8 cellular contexts compared by ENCODE assay signal in the genomic region with DNA sequence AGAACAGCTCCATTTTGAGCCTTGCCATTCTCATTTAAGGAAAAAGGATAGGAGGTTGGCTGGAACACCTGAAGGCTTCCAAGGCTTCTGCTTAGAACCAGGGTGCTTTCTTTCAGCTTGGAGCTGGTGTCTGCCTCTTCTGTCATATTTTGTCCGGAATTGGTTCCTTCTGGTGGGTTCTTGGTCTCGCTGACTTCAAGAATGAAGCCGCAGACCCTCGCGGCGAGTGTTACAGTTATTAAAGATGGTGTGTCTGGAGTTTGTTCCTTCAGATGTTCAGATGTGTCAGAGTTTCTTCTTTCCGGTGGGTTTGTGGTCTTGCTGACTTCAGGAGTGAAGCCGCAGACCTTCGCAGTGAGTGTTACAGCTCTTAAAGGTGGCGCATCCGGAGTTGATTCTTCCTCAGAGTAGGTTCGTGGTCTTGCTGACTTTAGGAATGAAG.
DNase-seq lines count a peak whose midpoint lies in the region; ATAC-seq and TF ChIP-seq lines count a peak whose summit lies in the region.
"Not testable (repeated sequence)": the region's sequence is repeated elsewhere in the genome, so short reads cannot be mapped to it uniquely, and the experiment has no call there.

No MANE protein-coding gene starts in this region.

- H3K36me3 ChIP-seq in CD8-positive, alpha-beta T cell (ENCODE audit: insufficient read depth, low read length): not testable (repeated sequence)

- not testable (repeated sequence) for H3K36me3 Mint-ChIP-seq in CD8-positive, alpha-beta T cell; T-cell; natural killer cell

- peaks cover 94% of the 10 kb centered on the region for H3K4me1 Mint-ChIP-seq in CD8-positive, alpha-beta T cell (ENCODE audit: low read depth)
- H3K4me1 Mint-ChIP-seq in T-cell: peaks cover 93 to 96% (median 94%) of the 10 kb centered on the region in 3 donors
- peaks cover 95 to 96% of the 10 kb centered on the region in 2 donors for H3K4me1 Mint-ChIP-seq in natural killer cell

- POLR2A ChIA-PET in CD8-positive, alpha-beta T cell (lab: Charles Lee): interaction anchor here (0.8 to 1.4 kb wide), 6 partner anchors 11 to 275 kb away, joined by 3 to 7 read pairs (median 4); no protein-coding TSS in a partner anchor
- POLR2A ChIA-PET in T-cell (lab: Charles Lee): interaction anchor here (0.7 to 1.4 kb wide), 4 partner anchors 14 to 31 kb away, joined by 3 to 4 read pairs (median 4); no protein-coding TSS in a partner anchor

- peak overlapping the region; percentile 2 for H3K27ac ChIP-seq in CD8-positive, alpha-beta T cell (ENCODE audit: low read depth, low read length)

- intact Hi-C loops in CD8-positive, alpha-beta T cell (cut with DNase I, micrococcal nuclease): loop anchor here (1.0 to 10.0 kb wide), 3 partner anchors 14 to 474 kb away; a partner anchor contains a TSS
- intact Hi-C loops in natural killer cell (cut with micrococcal nuclease): loop anchor here (2.0 to 5.0 kb wide), 2 partner anchors 14 to 33 kb away; no protein-coding TSS in a partner anchor

- H3K27ac Mint-ChIP-seq in CD8-positive, alpha-beta T cell: peak overlapping the region; percentile 82
- H3K27ac Mint-ChIP-seq in T-cell (peak overlapping the region; percentile 79 to 82), natural killer cell (peak overlapping the region; percentile 80 to 89)

- ATAC-seq in CD8-positive, alpha-beta T cell: peak; percentile 57
- ATAC-seq in T-cell (replicated peaks in 1 of 4): peak; percentile 53 to 61 (median 56)
- ATAC-seq in natural killer cell: peak; percentile 28 to 48 (median 35)

- H3K27me3 ChIP-seq in CD8-positive, alpha-beta T cell (ENCODE audit: insufficient read depth, low read length): not testable (repeated sequence)

- H3K4me1 ChIP-seq in CD8-positive, alpha-beta T cell (ENCODE audit: insufficient read depth, low read length): peaks cover 62% of the 10 kb centered on the region

- DNase-seq in CD8-positive, alpha-beta T cell: peak; percentile 40 to 86 (median 65)
- DNase-seq in T-cell (peak; percentile 30 to 84 (median 62)), natural killer cell (peak; percentile 41)
- peak; percentile 38 to 56 for DNase-seq in activated CD4-positive, alpha-beta T cell treated with anti-CD3 and anti-CD28 coated beads, Interleukin-2, amount 50 U/mL, for 48 hours
- peak; percentile 65 to 67 for DNase-seq in activated T-cell treated with anti-CD3 and anti-CD28 coated beads, Interleukin-2, amount 50 U/mL, for 48 hours
- DNase-seq in activated naive CD8-positive, alpha-beta T cell treated with anti-CD3 and anti-CD28 coated beads, Interleukin-2, amount 50 U/mL, for 16 hours (ENCODE audit: low read depth, low spot score): peak; percentile 19
- peak; percentile 22 to 41 (median 27) for DNase-seq in stimulated activated CD4-positive, alpha-beta T cell treated with anti-CD3 and anti-CD28 coated beads, TNF-alpha, amount 100 ng/mL, for 48 hours (ENCODE audit: low read depth in 3 of 3)
- DNase-seq in stimulated activated naive CD4-positive, alpha-beta T cell treated with Interleukin-2 at 50 U/mL for 16 hours (lab: John Stamatoyannopoulos, UW): peak; percentile 45

- not testable (repeated sequence) for H3K27me3 Mint-ChIP-seq in CD8-positive, alpha-beta T cell (ENCODE audit: low read depth); T-cell; natural killer cell (ENCODE audit: low read depth in 2 of 2)

- peak overlapping the region; percentile 24 for H3K4me3 ChIP-seq in CD8-positive, alpha-beta T cell (ENCODE audit: low read depth, low read length)

- H3K9me3 ChIP-seq in CD8-positive, alpha-beta T cell (ENCODE audit: low read length): not testable (repeated sequence)

- not testable (repeated sequence) for H3K9me3 Mint-ChIP-seq in CD8-positive, alpha-beta T cell; T-cell; natural killer cell

- CTCF ChIA-PET in CD8-positive, alpha-beta T cell (lab: Charles Lee): interaction anchor here (0.7 to 2.7 kb wide), 8 partner anchors 10 to 121 kb away, joined by 3 to 9 read pairs (median 5); no protein-coding TSS in a partner anchor
- CTCF ChIA-PET in T-cell (lab: Charles Lee): interaction anchor here (0.8 to 1.4 kb wide), 6 partner anchors 9 to 31 kb away, joined by 3 to 5 read pairs (median 4); no protein-coding TSS in a partner anchor

- H3K4me3 Mint-ChIP-seq in CD8-positive, alpha-beta T cell: peak overlapping the region; percentile 67
- peak overlapping the region; percentile 67 to 78 (median 77) for H3K4me3 Mint-ChIP-seq in T-cell
- peak overlapping the region; percentile 75 for H3K4me3 Mint-ChIP-seq in natural killer cell

- not testable (repeated sequence) for TF ChIP-seq CTCF in CD8-positive, alpha-beta T cell (IDR thresholded peaks at IDR 0.05); natural killer cell (IDR thresholded peaks at IDR 0.05)

Comparison
In these comparisons a context has a peak if more than half of its experiments do, and no peak if none do; other contexts are left out.
1. Peak in every context shown above with its lines: DNase-seq, ATAC-seq, H3K4me3 ChIP-seq and H3K27ac ChIP-seq.